In the genomic region with DNA sequence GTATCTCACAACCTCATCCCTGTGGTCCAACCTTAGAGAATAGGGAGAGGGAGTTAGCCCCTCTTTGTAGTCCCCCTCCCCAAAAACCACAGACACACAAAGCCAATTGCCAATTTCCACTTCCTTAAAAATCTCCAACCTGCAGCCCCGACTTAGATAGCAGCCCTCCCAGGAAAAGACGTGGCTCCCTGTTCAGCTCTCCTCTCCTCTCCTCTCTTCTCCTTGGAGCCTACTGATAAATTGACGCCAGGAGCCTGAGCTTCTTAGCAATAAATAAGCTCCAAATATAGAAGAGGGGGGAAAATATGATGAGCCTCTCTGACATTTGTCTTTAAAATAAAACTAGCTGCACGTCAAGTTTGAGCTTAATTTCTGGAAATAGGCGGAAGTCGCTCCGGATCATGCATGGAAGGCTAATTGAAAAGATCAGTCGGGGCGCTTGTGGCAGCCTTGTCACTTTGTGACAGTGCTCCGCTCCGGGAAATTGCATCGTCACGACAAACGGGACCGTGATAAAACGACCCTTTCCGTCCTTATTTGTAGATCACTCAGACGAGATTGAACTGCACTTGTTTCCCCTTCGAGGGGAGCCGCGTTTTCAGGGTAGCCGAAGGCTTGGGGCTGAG, we compare ENCODE assay signal across 10 cellular contexts. TPM values are rescaled to one million over a fixed set of nuclear protein-coding genes. Genes with fewer than 3 reads are reported as not detected.
DNase-seq lines count a peak whose midpoint lies in the region; ATAC-seq and TF ChIP-seq lines count a peak whose summit lies in the region.
"Had no signal": no experiment of that assay in that cellular context is flagged by ENCODE, and none has a peak within 500 bp of the region (broad histone marks: within the 10 kb centered on the region; RNA-seq: fewer than 3 reads in every experiment).

No MANE protein-coding gene starts in this region.

- TF ChIP-seq CTCF in mesothelial cell of epicardium (IDR thresholded peaks at IDR 0.05; ENCODE audit: unreplicated experiment): no peak

- peak overlapping the region; percentile 24 for H3K27ac Mint-ChIP-seq in stimulated activated naive CD8-positive, alpha-beta T cell treated with anti-CD3 and anti-CD28 coated beads, Interleukin-15, Interleukin-2, amounts not matched to agents 100 ng/mL and 50 ng/mL, for 24 hours
- peak overlapping the region; percentile 23 for H3K27ac Mint-ChIP-seq in activated naive CD8-positive, alpha-beta T cell treated with anti-CD3 and anti-CD28 coated beads, Interleukin-2, amount 10 ng/mL, durations not matched to agents 7 days and 5 days
- no peak overlapping the region for H3K27ac Mint-ChIP-seq in mesothelial cell of epicardium

- peaks cover 36% of the 10 kb centered on the region for H3K4me1 Mint-ChIP-seq in stimulated activated naive CD8-positive, alpha-beta T cell treated with anti-CD3 and anti-CD28 coated beads, Interleukin-15, Interleukin-2, amounts not matched to agents 100 ng/mL and 50 ng/mL, for 24 hours (ENCODE audit: low read depth)
- H3K4me1 Mint-ChIP-seq in activated naive CD8-positive, alpha-beta T cell treated with anti-CD3 and anti-CD28 coated beads, Interleukin-2, amount 10 ng/mL, durations not matched to agents 7 days and 5 days: peaks cover 21% of the 10 kb centered on the region
- peaks cover 20% of the 10 kb centered on the region for H3K4me1 Mint-ChIP-seq in mesothelial cell of epicardium

- H3K9me3 Mint-ChIP-seq in stimulated activated naive CD8-positive, alpha-beta T cell treated with anti-CD3 and anti-CD28 coated beads, Interleukin-15, Interleukin-2, amounts not matched to agents 100 ng/mL and 50 ng/mL, for 24 hours: peaks cover 9% of the 10 kb centered on the region
- H3K9me3 Mint-ChIP-seq in activated naive CD8-positive, alpha-beta T cell treated with anti-CD3 and anti-CD28 coated beads, Interleukin-2, amount 10 ng/mL, durations not matched to agents 7 days and 5 days: peaks cover 8% of the 10 kb centered on the region
- no peaks in the 10 kb centered on the region for H3K9me3 Mint-ChIP-seq in mesothelial cell of epicardium

- ATAC-seq in stimulated activated naive CD8-positive, alpha-beta T cell treated with anti-CD3 and anti-CD28 coated beads, Interleukin-15, Interleukin-2, amounts not matched to agents 100 U/mL and 50 U/mL, for 24 hours: no peak
- no peak for ATAC-seq in activated naive CD8-positive, alpha-beta T cell treated with anti-CD3 and anti-CD28 coated beads, Interleukin-2, amount 10 ng/mL, durations not matched to agents 7 days and 5 days (ENCODE audit: low read depth)
- no peak for ATAC-seq in HG02981 (IDR thresholded peaks at IDR 0.05; ENCODE audit: unreplicated experiment)

- POLR2A ChIA-PET in activated naive CD8-positive, alpha-beta T cell treated with anti-CD3 and anti-CD28 coated beads, Interleukin-2, amount 10 ng/mL, durations not matched to agents 7 days and 5 days (lab: Charles Lee): no interaction called here

- H3K27me3 Mint-ChIP-seq in stimulated activated naive CD8-positive, alpha-beta T cell treated with anti-CD3 and anti-CD28 coated beads, Interleukin-15, Interleukin-2, amounts not matched to agents 100 ng/mL and 50 ng/mL, for 24 hours: peaks cover 86% of the 10 kb centered on the region
- peaks cover 93% of the 10 kb centered on the region for H3K27me3 Mint-ChIP-seq in activated naive CD8-positive, alpha-beta T cell treated with anti-CD3 and anti-CD28 coated beads, Interleukin-2, amount 10 ng/mL, durations not matched to agents 7 days and 5 days
- peaks cover 97% of the 10 kb centered on the region for H3K27me3 Mint-ChIP-seq in mesothelial cell of epicardium (ENCODE audit: low read depth)

- no peak for DNase-seq in stimulated activated naive CD8-positive, alpha-beta T cell treated with anti-CD3 and anti-CD28 coated beads, Interleukin-15, Interleukin-2, amounts not matched to agents 100 U/mL and 50 U/mL, for 24 hours
- DNase-seq in activated naive CD8-positive, alpha-beta T cell treated with anti-CD3 and anti-CD28 coated beads, Interleukin-2, amount 10 ng/mL, durations not matched to agents 7 days and 5 days: no peak
- no peak for DNase-seq in mesothelial cell of epicardium (ENCODE audit: low spot score in 2 of 2, unreplicated experiment in 2 of 2)
- DNase-seq in NCI-H2196 treated with DMSO at 0.1 percent for 48 hours (lab: John Stamatoyannopoulos, UW; ENCODE audit: unreplicated experiment): no peak
- no peak for DNase-seq in NCI-H1436 treated with DMSO at 0.1 percent for 48 hours (lab: John Stamatoyannopoulos, UW)
- no peak for DNase-seq in central memory CD4-positive, alpha-beta T cell
- DNase-seq: activated CD4-positive, alpha-beta T cell treated with anti-CD3 and anti-CD28 coated beads for 1 hour had no signal

- H3K4me3 Mint-ChIP-seq in stimulated activated naive CD8-positive, alpha-beta T cell treated with anti-CD3 and anti-CD28 coated beads, Interleukin-15, Interleukin-2, amounts not matched to agents 100 ng/mL and 50 ng/mL, for 24 hours: peak overlapping the region; percentile 57
- H3K4me3 Mint-ChIP-seq in activated naive CD8-positive, alpha-beta T cell treated with anti-CD3 and anti-CD28 coated beads, Interleukin-2, amount 10 ng/mL, durations not matched to agents 7 days and 5 days: peak overlapping the region; percentile 57
- H3K4me3 Mint-ChIP-seq in mesothelial cell of epicardium: peak overlapping the region; percentile 5

- peaks cover 17% of the 10 kb centered on the region for H3K36me3 Mint-ChIP-seq in stimulated activated naive CD8-positive, alpha-beta T cell treated with anti-CD3 and anti-CD28 coated beads, Interleukin-15, Interleukin-2, amounts not matched to agents 100 ng/mL and 50 ng/mL, for 24 hours (ENCODE audit: low read depth)
- peaks cover 6% of the 10 kb centered on the region for H3K36me3 Mint-ChIP-seq in activated naive CD8-positive, alpha-beta T cell treated with anti-CD3 and anti-CD28 coated beads, Interleukin-2, amount 10 ng/mL, durations not matched to agents 7 days and 5 days
- H3K36me3 Mint-ChIP-seq in mesothelial cell of epicardium: no peaks in the 10 kb centered on the region

RNA-seq across cellular contexts. Expression of gene PAX6, which starts 7.2 kb away (rescaled TPM):
- not detected for total RNA-seq in activated naive CD8-positive, alpha-beta T cell treated with anti-CD3 and anti-CD28 coated beads, Interleukin-2, amount 10 ng/mL, durations not matched to agents 7 days and 5 days
- not detected in 3 replicates for total RNA-seq in mesothelial cell of epicardium
- total RNA-seq: ascending aorta had no signal

Comparison
In these comparisons a context has a peak if more than half of its experiments do, and no peak if none do; other contexts are left out.
1. H3K4me3 Mint-ChIP-seq: peak in every context shown above with its lines; median percentile 57 in stimulated activated naive CD8-positive, alpha-beta T cell treated with anti-CD3 and anti-CD28 coated beads, Interleukin-15, Interleukin-2, amounts not matched to agents 100 ng/mL and 50 ng/mL, for 24 hours; 57 in activated naive CD8-positive, alpha-beta T cell treated with anti-CD3 and anti-CD28 coated beads, Interleukin-2, amount 10 ng/mL, durations not matched to agents 7 days and 5 days; 5 in mesothelial cell of epicardium.